In the genomic region with DNA sequence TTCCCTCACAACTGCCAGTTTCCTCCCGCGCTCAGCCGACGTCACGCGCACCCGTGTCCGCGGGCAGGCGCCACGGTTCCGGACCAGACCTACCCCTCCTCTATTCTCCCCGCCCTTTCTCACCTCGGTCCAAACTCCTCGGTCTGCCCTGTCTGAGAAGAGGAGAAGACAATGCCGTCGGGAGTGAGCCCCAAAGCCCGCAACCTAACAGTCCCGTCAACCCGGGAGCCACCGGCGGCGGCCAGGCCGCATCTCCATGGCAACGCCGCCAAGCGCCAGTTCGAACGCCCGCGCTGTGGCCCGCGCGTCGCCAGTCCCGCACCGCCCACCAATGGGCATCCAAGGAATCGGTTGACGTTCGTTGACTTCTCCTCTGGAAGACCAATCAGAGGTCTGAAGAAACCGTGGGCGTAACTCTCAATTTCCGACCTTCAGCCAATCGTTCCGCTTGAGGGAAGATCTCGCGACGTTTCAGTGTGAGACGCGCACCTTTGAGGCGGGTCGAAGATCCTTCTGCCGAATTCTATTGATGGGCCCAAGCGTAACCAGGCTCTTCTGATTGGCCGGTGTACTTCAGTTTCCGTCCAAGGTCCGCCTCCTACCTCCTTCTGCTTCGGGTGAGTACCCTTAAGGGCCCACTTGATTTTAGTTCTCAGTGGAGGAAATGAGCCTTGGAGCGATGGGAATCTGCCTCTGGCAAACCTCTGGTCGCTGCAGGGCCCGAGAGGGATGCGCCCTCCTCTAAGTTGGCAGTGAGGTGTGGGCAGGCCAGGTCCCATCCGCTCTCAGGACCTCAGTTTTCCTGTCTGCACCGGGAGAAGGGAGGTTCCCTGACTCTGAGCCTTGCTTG, we compare ENCODE assay signal across 8 cellular contexts. TPM values are rescaled to one million over a fixed set of nuclear protein-coding genes. Genes with fewer than 3 reads are reported as not detected.
DNase-seq lines count a peak whose midpoint lies in the region; ATAC-seq and TF ChIP-seq lines count a peak whose summit lies in the region.

TSS of gene KIF24 (minus strand) at position 286 of the 850 bp plus-strand sequence. CDS start 17,922 bp downstream, outside the sequence.
TSS of gene NUDT2 (plus strand) at position 587 of the 850 bp plus-strand sequence. CDS start 9,471 bp downstream, outside the sequence.

- intact Hi-C loops in Calu3 (cut with micrococcal nuclease; ENCODE audit: unreplicated experiment): no loop called here

- no peaks in the 10 kb centered on the region for H3K9me3 Mint-ChIP-seq in Calu3 (ENCODE audit: low read depth, unreplicated experiment)
- H3K9me3 Mint-ChIP-seq in endodermal cell: no peaks in the 10 kb centered on the region

- H3K36me3 ChIP-seq in HUES48 (ENCODE audit: control insufficient read depth, insufficient read depth, low read length) (no peaks in the 10 kb centered on the region), NT2/D1 (ENCODE audit: insufficient read depth, insufficient read length, low read length) (no peaks in the 10 kb centered on the region), endodermal cell (ENCODE audit: control insufficient read depth, insufficient read depth, low read length) (no peaks in the 10 kb centered on the region), mesendoderm (ENCODE audit: control insufficient read depth, insufficient read depth, low read length) (no peaks in the 10 kb centered on the region)

- H3K27ac ChIP-seq in HUES48 (ENCODE audit: low read depth, low read length) (peak within 1 kb of the TSS; percentile 94), endodermal cell (ENCODE audit: low read depth, low read length) (peak within 1 kb of the TSS; percentile 89), mesendoderm (ENCODE audit: low read depth, low read length) (peak within 1 kb of the TSS; percentile 89)

- H2BK120ac ChIP-seq in mesendoderm (ENCODE audit: low read depth, low read length): no peak within 1 kb of the TSS

- H3K79me1 ChIP-seq in mesendoderm (ENCODE audit: low read length): peaks cover 1% of the 10 kb centered on the region

- peaks cover 2% of the 10 kb centered on the region for H3K79me2 ChIP-seq in mesendoderm (ENCODE audit: control insufficient read depth, insufficient read depth, low read length)

- no peak within 1 kb of the TSS for H3K23ac ChIP-seq in mesendoderm (ENCODE audit: low read length)

- H3K27ac Mint-ChIP-seq in Calu3 (ENCODE audit: unreplicated experiment): peak within 1 kb of the TSS; percentile 87
- H3K27ac Mint-ChIP-seq in endodermal cell: peak within 1 kb of the TSS; percentile 98

- H3K4me3 Mint-ChIP-seq in Calu3 (ENCODE audit: low read depth, unreplicated experiment) (peak within 1 kb of the TSS; percentile 89), endodermal cell (peak within 1 kb of the TSS; percentile 95)

- H2BK15ac ChIP-seq in mesendoderm (replicated peaks; ENCODE audit: low read depth): no peak within 1 kb of the TSS

- H3K4me1 Mint-ChIP-seq in Calu3 (ENCODE audit: low read depth, unreplicated experiment) (peaks cover 15% of the 10 kb centered on the region), endodermal cell (peaks cover 30% of the 10 kb centered on the region)

- H3K9me3 ChIP-seq in HUES48 (ENCODE audit: control insufficient read depth, insufficient read depth, low read length) (no peaks in the 10 kb centered on the region), NT2/D1 (ENCODE audit: insufficient read depth, low read length) (no peaks in the 10 kb centered on the region), endodermal cell (ENCODE audit: control insufficient read depth, low read length) (no peaks in the 10 kb centered on the region)

- H3K4me3 ChIP-seq in HUES48 (ENCODE audit: low read depth, low read length) (peak within 1 kb of the TSS; percentile 91), NT2/D1 (ENCODE audit: insufficient read length, low read depth) (peak within 1 kb of the TSS; percentile 94), endodermal cell (ENCODE audit: low read length) (peak within 1 kb of the TSS; percentile 97), mesendoderm (ENCODE audit: low read length) (peak within 1 kb of the TSS; percentile 98)

- BruUV-seq in Calu3 (replicated peaks; lab: Mats Ljungman, UMichigan): no TSS peak

- peak within 1 kb of the TSS; percentile 52 for H2AK5ac ChIP-seq in mesendoderm (ENCODE audit: low read length)

- CTCF ChIA-PET in Calu3 (lab: Charles Lee): no interaction called here

- H4K8ac ChIP-seq in mesendoderm (ENCODE audit: low read depth, low read length): peak within 1 kb of the TSS; percentile 13

- H3K36me3 Mint-ChIP-seq in Calu3 (ENCODE audit: insufficient read depth, unreplicated experiment): peaks cover 19% of the 10 kb centered on the region
- H3K36me3 Mint-ChIP-seq in endodermal cell (ENCODE audit: low read depth): no peaks in the 10 kb centered on the region

- no peak within 1 kb of the TSS for H4K5ac ChIP-seq in mesendoderm (ENCODE audit: low read length)

- peak within 1 kb of the TSS; percentile 21 for H3K4ac ChIP-seq in mesendoderm (ENCODE audit: low read depth, low read length)

- no peak for TF ChIP-seq CTCF in Calu3 (IDR thresholded peaks at IDR 0.05; ENCODE audit: unreplicated experiment)
- TF ChIP-seq CTCF in endodermal cell (conservative IDR thresholded peaks at IDR 0.05): no peak

- peak; percentile 92 for DNase-seq in Calu3
- DNase-seq in NT2/D1 (ENCODE audit: low read depth, low spot score): peak; percentile 99
- peak; percentile 88 for DNase-seq in activated CD8-positive, alpha-beta memory T cell treated with anti-CD3 and anti-CD28 coated beads, Interleukin-2, amount 50 U/mL, for 24 hours (ENCODE audit: extremely low read depth)
- peak; percentile 98 for DNase-seq in endodermal cell
- peak; percentile 100 for DNase-seq in mesendoderm
- peak; percentile 84 for DNase-seq in stimulated activated CD8-positive, alpha-beta memory T cell treated with anti-CD3 and anti-CD28 coated beads, Interleukin-12 subunit alpha, Interleukin-12 subunit beta, amount 100 ng/mL, for 4 hours (ENCODE audit: low read depth)

- H3K18ac ChIP-seq in mesendoderm (ENCODE audit: low read length): peak within 1 kb of the TSS; percentile 0

- H3K9ac ChIP-seq in HUES48 (ENCODE audit: low read depth, low read length) (peak within 1 kb of the TSS; percentile 88), NT2/D1 (ENCODE audit: insufficient read length, low read depth) (peak within 1 kb of the TSS; percentile 98), endodermal cell (ENCODE audit: extremely low read depth, low read length, poor library complexity, severe bottlenecking) (peak within 1 kb of the TSS; percentile 96), mesendoderm (ENCODE audit: low read length) (peak within 1 kb of the TSS; percentile 100)

- peak within 1 kb of the TSS; percentile 99 for H3K56ac ChIP-seq in mesendoderm (ENCODE audit: low read length)

- peak within 1 kb of the TSS; percentile 93 for H2BK5ac ChIP-seq in mesendoderm (ENCODE audit: low read length)

- H3K4me1 ChIP-seq in HUES48 (ENCODE audit: control insufficient read depth, insufficient read depth, low read length): peaks cover 17% of the 10 kb centered on the region
- no peaks in the 10 kb centered on the region for H3K4me1 ChIP-seq in NT2/D1 (ENCODE audit: insufficient read depth, insufficient read length)
- H3K4me1 ChIP-seq in endodermal cell (ENCODE audit: control insufficient read depth, insufficient read depth, low read length): peaks cover 10% of the 10 kb centered on the region
- H3K4me1 ChIP-seq in mesendoderm (ENCODE audit: control insufficient read depth, low read depth, low read length): peaks cover 7% of the 10 kb centered on the region

- WGBS in endodermal cell (ENCODE audit: insufficient coverage in 1 of 2, insufficient read length in 1 of 2), 2 experiments: 0% methylated on average over 30 to 64 of the region's 64 CpGs
- no CpG with 5 or more reads among the region's 64 CpGs for WGBS in mesendoderm (ENCODE audit: extremely low coverage, insufficient coverage, low lambda C conversion rate)

- H3K27me3 Mint-ChIP-seq in Calu3 (ENCODE audit: unreplicated experiment) (no peaks in the 10 kb centered on the region), endodermal cell (ENCODE audit: insufficient read depth) (no peaks in the 10 kb centered on the region)

- no peaks in the 10 kb centered on the region for H3K27me3 ChIP-seq in HUES48 (ENCODE audit: control insufficient read depth, insufficient read depth, low read length)
- no peaks in the 10 kb centered on the region for H3K27me3 ChIP-seq in NT2/D1 (ENCODE audit: insufficient read depth, insufficient read length)
- no peaks in the 10 kb centered on the region for H3K27me3 ChIP-seq in endodermal cell (ENCODE audit: control insufficient read depth, insufficient read depth, low read length, poor library complexity, severe bottlenecking)
- no peaks in the 10 kb centered on the region for H3K27me3 ChIP-seq in mesendoderm (ENCODE audit: insufficient read depth, low read length, poor library complexity)

- peak within 1 kb of the TSS; percentile 73 for H3K4me2 ChIP-seq in mesendoderm (ENCODE audit: low read length)

- ATAC-seq in GM21423 (IDR thresholded peaks at IDR 0.05; ENCODE audit: unreplicated experiment): peak; percentile 91

RNA-seq across cellular contexts. Expression of gene KIF24, which starts in this region (rescaled TPM):
- total RNA-seq in Calu3 (2022) (4.1 and 4.2 TPM in 2 replicates), endodermal cell (10 to 100 TPM in 1 of 2 donors, 1 to 10 TPM in 1; 7.7 to 10.6 TPM)
- polyA plus RNA-seq in endodermal cell (2013, experiment 1 of 2): 7.7 TPM
- polyA plus RNA-seq in endodermal cell (2013, experiment 2 of 2): 8.1 TPM
- polyA plus RNA-seq in mesendoderm (2013, experiment 1 of 2): 1.9 TPM
- polyA plus RNA-seq in mesendoderm (2013, experiment 2 of 2): 2.0 TPM

RNA-seq across cellular contexts. Expression of gene NUDT2, which starts in this region (rescaled TPM):
- total RNA-seq in Calu3 (2022) (10.1 and 12.2 TPM in 2 replicates), endodermal cell (10 to 100 TPM; 20.6 to 29.4 TPM)
- polyA plus RNA-seq in endodermal cell (2013, experiment 1 of 2): 20.2 TPM
- 21.4 TPM for polyA plus RNA-seq in endodermal cell (2013, experiment 2 of 2)
- 10.2 TPM for polyA plus RNA-seq in mesendoderm (2013, experiment 1 of 2)
- 10.0 TPM for polyA plus RNA-seq in mesendoderm (2013, experiment 2 of 2)

Comparison
In these comparisons a context has a peak if more than half of its experiments do, and no peak if none do; other contexts are left out.
1. Peak in every context shown above with its lines: DNase-seq, ATAC-seq, H3K4me3 ChIP-seq and H3K27ac ChIP-seq.